ENCODE assay signal across 1 cellular context in the genomic region with DNA sequence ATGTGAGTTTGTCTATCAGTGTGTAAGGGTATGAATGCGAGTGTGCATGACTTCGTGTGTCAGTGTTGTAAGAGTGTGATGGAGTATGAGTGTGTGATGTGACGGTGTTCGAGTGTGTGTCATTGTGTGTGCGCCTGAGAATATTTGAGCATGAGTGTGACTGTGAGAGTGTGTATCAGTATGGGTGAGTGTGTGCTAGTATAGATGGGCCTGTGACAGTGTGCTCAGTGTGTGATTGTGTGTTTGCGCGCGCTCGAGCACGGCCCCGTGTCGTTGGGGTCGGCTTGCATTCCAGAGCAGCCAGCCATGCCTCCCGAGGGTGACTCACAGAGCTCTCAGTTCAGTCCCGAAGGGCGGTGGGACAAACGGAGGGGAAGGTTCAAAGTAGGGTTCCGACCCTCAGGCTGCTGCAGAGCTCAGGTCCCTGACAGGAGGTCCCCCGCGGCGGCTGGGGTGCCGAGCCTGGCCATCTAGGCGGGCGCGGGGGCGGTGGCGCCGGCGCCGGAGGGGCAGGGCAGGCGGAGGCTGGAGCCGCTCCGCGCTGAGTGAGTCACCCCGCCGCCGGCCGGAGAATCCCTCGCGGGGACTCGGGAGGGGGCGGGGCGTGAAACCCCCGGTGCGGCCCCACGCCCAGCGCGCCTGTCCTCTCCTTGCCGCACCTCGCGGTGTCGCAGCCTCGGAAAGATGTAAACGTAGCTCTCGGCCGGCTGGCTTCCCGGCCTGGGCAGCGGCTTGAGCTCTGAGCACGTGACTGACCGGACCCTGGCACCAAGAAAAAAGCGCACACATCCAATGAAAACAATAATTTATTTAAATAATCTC.
TF ChIP-seq lines count a peak whose summit lies in the region.

No MANE protein-coding gene starts in this region.

TF ChIP-seq in K562, 482 proteins besides CTCF, POLR2A, EP300 and RAD21 (continued from another document):
- no peak for TF ChIP-seq PBX2 (CRISPR knock-in tag; IDR thresholded peaks at IDR 0.05; ENCODE audit: low read depth)
- TF ChIP-seq PBX2 (tag; conservative IDR thresholded peaks at IDR 0.05; ENCODE audit: low read depth) = no peak
- TF ChIP-seq IRF2 (CRISPR knock-in tag; IDR thresholded peaks at IDR 0.05) = no peak
- no peak for TF ChIP-seq ZZZ3 (IDR thresholded peaks at IDR 0.05)
- TF ChIP-seq, protein P1, sequence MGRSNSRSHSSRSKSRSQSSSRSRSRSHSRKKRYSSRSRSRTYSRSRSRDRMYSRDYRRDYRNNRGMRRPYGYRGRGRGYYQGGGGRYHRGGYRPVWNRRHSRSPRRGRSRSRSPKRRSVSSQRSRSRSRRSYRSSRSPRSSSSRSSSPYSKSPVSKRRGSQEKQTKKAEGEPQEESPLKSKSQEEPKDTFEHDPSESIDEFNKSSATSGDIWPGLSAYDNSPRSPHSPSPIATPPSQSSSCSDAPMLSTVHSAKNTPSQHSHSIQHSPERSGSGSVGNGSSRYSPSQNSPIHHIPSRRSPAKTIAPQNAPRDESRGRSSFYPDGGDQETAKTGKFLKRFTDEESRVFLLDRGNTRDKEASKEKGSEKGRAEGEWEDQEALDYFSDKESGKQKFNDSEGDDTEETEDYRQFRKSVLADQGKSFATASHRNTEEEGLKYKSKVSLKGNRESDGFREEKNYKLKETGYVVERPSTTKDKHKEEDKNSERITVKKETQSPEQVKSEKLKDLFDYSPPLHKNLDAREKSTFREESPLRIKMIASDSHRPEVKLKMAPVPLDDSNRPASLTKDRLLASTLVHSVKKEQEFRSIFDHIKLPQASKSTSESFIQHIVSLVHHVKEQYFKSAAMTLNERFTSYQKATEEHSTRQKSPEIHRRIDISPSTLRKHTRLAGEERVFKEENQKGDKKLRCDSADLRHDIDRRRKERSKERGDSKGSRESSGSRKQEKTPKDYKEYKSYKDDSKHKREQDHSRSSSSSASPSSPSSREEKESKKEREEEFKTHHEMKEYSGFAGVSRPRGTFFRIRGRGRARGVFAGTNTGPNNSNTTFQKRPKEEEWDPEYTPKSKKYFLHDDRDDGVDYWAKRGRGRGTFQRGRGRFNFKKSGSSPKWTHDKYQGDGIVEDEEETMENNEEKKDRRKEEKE (IDR thresholded peaks at IDR 0.05; ENCODE audit: borderline replicate concordance in 1 of 2, control insufficient read depth in 1 of 2, low read depth in 2 of 2, low read length in 1 of 2) = no peak; a peak in 1 of 4 replicates
- peak; percentile 93 for TF ChIP-seq SMARCA5 (IDR thresholded peaks at IDR 0.05)
- no peak for TF ChIP-seq NFXL1 (CRISPR knock-in tag; IDR thresholded peaks at IDR 0.05)
- TF ChIP-seq ZNF398 (CRISPR knock-in tag; IDR thresholded peaks at IDR 0.05) = no peak
TF ChIP-seq in K562: peak in this region for 172.
